8 cellular contexts compared by ENCODE assay signal in the genomic region with DNA sequence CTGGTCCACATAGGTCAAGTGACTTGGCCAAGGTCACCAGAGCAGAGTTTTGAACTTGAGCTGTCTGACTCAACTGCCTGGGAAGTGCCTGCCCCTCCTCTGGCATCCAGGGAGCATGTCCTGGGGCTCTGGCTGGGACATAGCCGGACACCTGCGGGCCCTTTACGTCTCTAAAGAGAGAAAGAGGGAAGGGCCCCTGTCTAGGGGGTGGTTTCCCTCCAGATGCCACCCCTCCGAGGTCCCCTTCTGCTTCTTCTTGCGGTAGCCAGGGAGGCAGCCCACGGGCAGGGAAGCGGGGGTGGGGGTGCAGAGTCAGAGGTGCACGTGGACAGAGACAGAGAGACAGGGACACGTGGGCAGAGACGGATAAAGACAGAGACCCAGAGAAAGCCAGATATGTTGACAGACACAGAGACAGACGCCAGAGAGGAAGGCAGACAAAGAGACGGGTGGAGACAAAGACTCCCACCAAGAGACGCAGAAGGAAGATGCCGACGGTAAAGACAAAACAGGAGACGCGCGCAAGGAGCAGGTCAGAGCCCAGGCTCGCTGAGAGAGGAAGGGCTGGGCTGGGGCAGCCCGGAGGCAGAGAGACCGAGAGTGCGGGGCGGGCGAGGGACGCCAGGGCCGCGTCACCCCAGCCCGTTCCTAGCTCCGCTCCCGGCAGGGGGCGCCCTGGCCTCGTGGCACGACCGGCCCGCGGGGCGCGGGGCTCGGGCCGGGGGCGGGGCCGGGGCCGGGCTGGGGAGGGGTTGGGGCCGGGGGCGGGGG. TPM values are rescaled to one million over a fixed set of nuclear protein-coding genes. Genes with fewer than 3 reads are reported as not detected.
DNase-seq lines count a peak whose midpoint lies in the region; ATAC-seq and TF ChIP-seq lines count a peak whose summit lies in the region.

No MANE protein-coding gene starts in this region.

- peak overlapping the region; percentile 25; the same call in 1 of the 2 replicates for H3K4me3 ChIP-seq in ACC112 (ENCODE audit: low read depth, low read length)
- peak overlapping the region; percentile 55 for H3K4me3 ChIP-seq in GM23338
- peak overlapping the region; percentile 6 to 42; a peak in 3 of 4 replicates for H3K4me3 ChIP-seq in Panc1 (ENCODE audit: low read depth in 2 of 2, low read length in 2 of 2)
- H3K4me3 ChIP-seq in prostate gland, result peak overlapping the region in 1 of 2 donors; percentile 22
- no peak overlapping the region for H3K4me3 ChIP-seq in uterus

- H2AFZ ChIP-seq in ACC112 (ENCODE audit: low read length, unreplicated experiment) (peak overlapping the region; percentile 19), GM23338 (peak overlapping the region; percentile 99)

- H3K36me3 ChIP-seq in ACC112 (ENCODE audit: insufficient read depth, low read length) (no peaks in the 10 kb centered on the region), GM23338 (ENCODE audit: insufficient read depth) (no peaks in the 10 kb centered on the region), Panc1 (ENCODE audit: control insufficient read depth, insufficient read depth, low read length) (no peaks in the 10 kb centered on the region), prostate gland (no peaks in the 10 kb centered on the region), uterus (no peaks in the 10 kb centered on the region)

- no peaks in the 10 kb centered on the region for H3K9me3 ChIP-seq in Panc1 (ENCODE audit: control insufficient read depth, insufficient read depth, low read depth, low read length)
- H3K9me3 ChIP-seq in prostate gland, result no peaks in the 10 kb centered on the region
- no peaks in the 10 kb centered on the region for H3K9me3 ChIP-seq in uterus

- H3K79me2 ChIP-seq in ACC112 (ENCODE audit: control insufficient read depth, insufficient read depth, low read length, unreplicated experiment) (no peaks in the 10 kb centered on the region), GM23338 (replicated peaks; ENCODE audit: insufficient read depth) (peaks cover 34% of the 10 kb centered on the region)

- peaks cover 6% of the 10 kb centered on the region for H3K4me1 ChIP-seq in ACC112 (ENCODE audit: control insufficient read depth, insufficient read depth, low read length, unreplicated experiment)
- H3K4me1 ChIP-seq in GM23338 (ENCODE audit: insufficient read depth), result peaks cover 27% of the 10 kb centered on the region
- peaks cover 3% of the 10 kb centered on the region; the same call in 1 of the 2 replicates for H3K4me1 ChIP-seq in Panc1 (ENCODE audit: control insufficient read depth, insufficient read depth, low read length)
- H3K4me1 ChIP-seq in prostate gland (replicated peaks), result no peaks in the 10 kb centered on the region
- H3K4me1 ChIP-seq in uterus, result peaks cover 0 to 9% of the 10 kb centered on the region in 2 donors

- TF ChIP-seq CTCF in GM23338 (conservative IDR thresholded peaks at IDR 0.05; ENCODE audit: low read depth in 2 of 2), result peak in 1 of 2 experiments; percentile 80; a peak in 3 of 4 replicates
- peak; percentile 89 for TF ChIP-seq CTCF in Panc1 (IDR thresholded peaks at IDR 0.05)
- peak; percentile 49 to 65 (median 60) for TF ChIP-seq CTCF in prostate gland (IDR thresholded peaks at IDR 0.05)
- TF ChIP-seq CTCF in uterus (IDR thresholded peaks at IDR 0.05), result peak; percentile 20 to 52 (median 46)

- H3K27ac Mint-ChIP-seq in GM23338, result no peak overlapping the region

- TF ChIP-seq POLR2A in prostate gland (IDR thresholded peaks at IDR 0.05), result no peak
- no peak for TF ChIP-seq POLR2A in uterus (IDR thresholded peaks at IDR 0.05)

- POLR2A ChIA-PET in Panc1 (lab: Charles Lee), result no interaction called here

- peaks cover 37% of the 10 kb centered on the region for H3K4me1 Mint-ChIP-seq in GM23338

- peaks cover 8% of the 10 kb centered on the region; the same call in 2 of the 3 replicates for H3K36me3 Mint-ChIP-seq in GM23338 (ENCODE audit: low read depth)

- H4K20me1 ChIP-seq in GM23338 (replicated peaks; ENCODE audit: insufficient read depth), result no peaks in the 10 kb centered on the region; the same call in none of the 2 replicates

- peaks cover 14% of the 10 kb centered on the region for H3K27me3 Mint-ChIP-seq in GM23338 (ENCODE audit: insufficient read depth, low read depth, poor library complexity)

- H3K4me3 Mint-ChIP-seq in GM23338, result peak overlapping the region; percentile 77

- no peaks in the 10 kb centered on the region for H3K9me2 ChIP-seq in GM23338 (ENCODE audit: insufficient read depth)

- H3F3A ChIP-seq in GM23338 (replicated peaks; ENCODE audit: low read depth), result no peaks in the 10 kb centered on the region

- peak; percentile 82 for ATAC-seq in GM23338
- ATAC-seq in Panc1, result peak; percentile 91
- no peak for ATAC-seq in GM18861 (IDR thresholded peaks at IDR 0.05; ENCODE audit: unreplicated experiment)

- BruUV-seq in Panc1 (replicated peaks; lab: Mats Ljungman, UMichigan), result no TSS peak

- H3K27ac ChIP-seq in ACC112 (ENCODE audit: low read depth, low read length) (no peak overlapping the region), GM23338 (ENCODE audit: low read depth) (no peak overlapping the region), Panc1 (ENCODE audit: low read length) (no peak overlapping the region), prostate gland (no peak overlapping the region), uterus (no peak overlapping the region)

- H3K4me2 ChIP-seq in GM23338, result peak overlapping the region; percentile 88

- H3K27me3 ChIP-seq in ACC112 (ENCODE audit: insufficient read depth, low read length), result peaks cover 17% of the 10 kb centered on the region; the same call in 1 of the 2 replicates
- peaks cover 12% of the 10 kb centered on the region for H3K27me3 ChIP-seq in GM23338 (ENCODE audit: insufficient read depth)
- no peaks in the 10 kb centered on the region for H3K27me3 ChIP-seq in Panc1 (ENCODE audit: control insufficient read depth, insufficient read depth, low read length)
- no peaks in the 10 kb centered on the region for H3K27me3 ChIP-seq in prostate gland (replicated peaks; ENCODE audit: insufficient read depth)
- peaks cover 7 to 8% of the 10 kb centered on the region in 2 donors for H3K27me3 ChIP-seq in uterus

- in situ Hi-C loops in Panc1 (cut with HindIII; ENCODE audit: low pct_unique_long_range_greater_than_20kb, low sequenced_read_pairs), result no loop called here

- CTCF ChIA-PET in Panc1 (lab: Charles Lee), result no interaction called here

- DNase-seq in GM23338 (ENCODE audit: low spot score), result peak; percentile 97
- no peak for DNase-seq in Panc1 (ENCODE audit: low read depth, low spot score)
- peak; percentile 68 for DNase-seq in activated naive CD4-positive, alpha-beta T cell treated with Interleukin-2 at 50 U/mL for 16 hours
- DNase-seq in cardiac septum (ENCODE audit: low spot score), result peak; percentile 93
- peak; percentile 44 for DNase-seq in prostate gland (ENCODE audit: low spot score)
- peak in 1 of 2 donors; percentile 24 for DNase-seq in uterus

- no peaks in the 10 kb centered on the region for H3K9me3 Mint-ChIP-seq in GM23338

- WGBS in prostate gland, result 15% methylated on average over 24 of the region's 45 CpGs

- intact Hi-C loops in Panc1 (cut with micrococcal nuclease; ENCODE audit: unreplicated experiment), result no loop called here
- intact Hi-C loops in cardiac septum (cut with DNase I), result loop anchor here (1.0 to 5.0 kb wide), 4 partner anchors 66 to 154 kb away; no protein-coding TSS in a partner anchor
- intact Hi-C loops in prostate gland (cut with DNase I), result loop anchor here (5.0 kb wide), 1 partner anchor 64 kb away; no protein-coding TSS in a partner anchor
- intact Hi-C loops in uterus (cut with DNase I; ENCODE audit: low total_unique reads), result no loop called here

TF ChIP-seq in GM23338, 12 proteins besides CTCF, POLR2A, EP300 and RAD21 (continues in another document):
- TF ChIP-seq JUNB (IDR thresholded peaks at IDR 0.05; ENCODE audit: unreplicated experiment), result no peak

RNA-seq across cellular contexts. Expression of gene ALPL, which starts 0.5 kb away (rescaled TPM):
- 166 and 187 TPM in 2 replicates for total RNA-seq in GM23338 (2014; rRNA removed; shearing (Covaris generic))
- polyA plus RNA-seq in GM23338 (2016; fragmentation: Nextera tagmentation; extraction: Ambion mirVana), result 116 and 120 TPM in 2 replicates
- total RNA-seq in Panc1 (2021; ENCODE audit: unreplicated experiment) (0.82 TPM), cardiac septum (20.3 TPM), prostate gland (10 to 100 TPM in 1 of 2 donors, 1 to 10 TPM in 1; 6.3 to 15.6 TPM), uterus (1 to 10 TPM; 2.8 to 6.4 (median 4.4) TPM)
- 0.21 TPM for polyA plus RNA-seq in Panc1 (2012; ENCODE audit: insufficient read length)

Comparison
In these comparisons a context has a peak if more than half of its experiments do, and no peak if none do; other contexts are left out.
1. H3K4me3 ChIP-seq: peak in ACC112 (single experiment), GM23338 (single experiment) and Panc1 (2 of 2); none in uterus (0 of 2).
2. intact Hi-C loops: an anchor here in cardiac septum (1.0 to 5.0 kb wide) and prostate gland (5.0 kb wide); none called in Panc1 and uterus.